Comparison of ENCODE assay signal across 7 cellular contexts in genomic region chr4:168587326-168588125, GRCh38.
A peak's percentile ranks its signal among the peaks of the same experiment; 100 is the strongest.
DNase-seq lines count a peak whose midpoint lies in the region; ATAC-seq, FAIRE-seq and TF ChIP-seq lines count a peak whose summit lies in the region.

No MANE protein-coding gene starts in this region.

- no peak for ATAC-seq in GM21576 (IDR thresholded peaks at IDR 0.05; ENCODE audit: unreplicated experiment)

- TF ChIP-seq CTCF in cardiac fibroblast (IDR thresholded peaks at IDR 0.05; ENCODE audit: low read depth, low read length): no peak

- DNase-seq in M059J (ENCODE audit: low read depth) (peak; percentile 96), cardiac fibroblast (ENCODE audit: low read depth in 2 of 2) (peak; percentile 82 to 93), kidney tubule cell (ENCODE audit: low spot score) (peak; percentile 97), urothelium cell line (ENCODE audit: low spot score) (peak; percentile 78), globus pallidus (ENCODE audit: low spot score) (no peak), NCI-H1436 treated with DMSO at 0.1 percent for 48 hours (lab: John Stamatoyannopoulos, UW) (no peak)

- H3K4me3 ChIP-seq in cardiac fibroblast (replicated peaks in 1 of 2; ENCODE audit: low read depth in 2 of 2, low read length in 2 of 2): no peak overlapping the region

- FAIRE-seq in urothelium cell line (lab: Jason Lieb, UNC): peak; percentile 46

Comparison
In these comparisons a context has a peak if more than half of its experiments do, and no peak if none do; other contexts are left out.
1. DNase-seq: peak in M059J (single experiment), cardiac fibroblast (2 of 2), kidney tubule cell (single experiment) and urothelium cell line (single experiment); none in globus pallidus (single experiment) and NCI-H1436 treated with DMSO at 0.1 percent for 48 hours (single experiment).